Comparison of ENCODE assay signal across 1 cellular context in the genomic region with DNA sequence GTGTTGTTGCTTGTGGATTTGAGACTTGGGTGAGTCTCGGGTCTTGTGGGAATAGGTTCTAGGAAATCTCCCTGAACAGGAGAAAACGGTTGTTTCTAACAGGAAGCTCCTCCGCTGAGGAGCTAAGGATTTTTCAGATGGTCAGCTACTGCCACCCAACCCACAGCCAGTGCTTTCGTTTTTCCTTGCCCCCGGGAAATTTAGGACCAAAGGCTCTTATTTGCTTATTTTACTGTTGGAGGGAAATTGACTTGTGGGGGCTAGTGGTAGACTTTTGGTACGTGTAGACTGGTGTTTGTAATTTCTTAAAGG.
TF ChIP-seq lines count a peak whose summit lies in the region.

No MANE protein-coding gene starts in this region.

TF ChIP-seq in SK-N-SH treated with all-trans-retinoic acid at 6 μM for 48 hours, 23 proteins besides CTCF, POLR2A, EP300 and RAD21 (continued from another document):
- TF ChIP-seq, protein P1, sequence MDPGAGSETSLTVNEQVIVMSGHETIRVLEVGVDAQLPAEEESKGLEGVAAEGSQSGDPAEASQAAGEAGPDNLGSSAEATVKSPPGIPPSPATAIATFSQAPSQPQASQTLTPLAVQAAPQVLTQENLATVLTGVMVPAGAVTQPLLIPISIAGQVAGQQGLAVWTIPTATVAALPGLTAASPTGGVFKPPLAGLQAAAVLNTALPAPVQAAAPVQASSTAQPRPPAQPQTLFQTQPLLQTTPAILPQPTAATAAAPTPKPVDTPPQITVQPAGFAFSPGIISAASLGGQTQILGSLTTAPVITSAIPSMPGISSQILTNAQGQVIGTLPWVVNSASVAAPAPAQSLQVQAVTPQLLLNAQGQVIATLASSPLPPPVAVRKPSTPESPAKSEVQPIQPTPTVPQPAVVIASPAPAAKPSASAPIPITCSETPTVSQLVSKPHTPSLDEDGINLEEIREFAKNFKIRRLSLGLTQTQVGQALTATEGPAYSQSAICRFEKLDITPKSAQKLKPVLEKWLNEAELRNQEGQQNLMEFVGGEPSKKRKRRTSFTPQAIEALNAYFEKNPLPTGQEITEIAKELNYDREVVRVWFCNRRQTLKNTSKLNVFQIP (CRISPR knock-in tag; IDR thresholded peaks at IDR 0.05; ENCODE audit: borderline replicate concordance, low read depth), result no peak
- TF ChIP-seq TOX (CRISPR knock-in tag; IDR thresholded peaks at IDR 0.05; ENCODE audit: borderline replicate concordance) (no peak), ARNTL (CRISPR knock-in tag; IDR thresholded peaks at IDR 0.05; ENCODE audit: borderline replicate concordance, low read depth) (no peak), ZNF70 (CRISPR knock-in tag; IDR thresholded peaks at IDR 0.05) (no peak), ISL1 (CRISPR knock-in tag; IDR thresholded peaks at IDR 0.05) (no peak)
